In genomic region chr3:185089343-185089742, GRCh38 we compare ENCODE assay signal across 28 cellular contexts.
A peak's percentile ranks its signal among the peaks of the same experiment; 100 is the strongest.
DNase-seq lines count a peak whose midpoint lies in the region; ATAC-seq and TF ChIP-seq lines count a peak whose summit lies in the region.
"Had no signal": no experiment of that assay in that cellular context is flagged by ENCODE, and none has a peak within 500 bp of the region (broad histone marks: within the 10 kb centered on the region; RNA-seq: fewer than 3 reads in every experiment).

No MANE protein-coding gene starts in this region.

- RAD21 ChIA-PET in HCT116 (lab: Charles Lee; ENCODE audit: low non-redundant PET in 1 of 2, low total read pairs in 2 of 2, uncharacterized antibody in 2 of 2, unreplicated experiment in 2 of 2), result no interaction called here

- TF ChIP-seq CTCF in HCT116 (IDR thresholded peaks at IDR 0.05 in 2 of 3, conservative IDR thresholded peaks at IDR 0.05 in 1 of 3; ENCODE audit: borderline replicate concordance in 1 of 3, insufficient read depth in 1 of 3, low read depth in 2 of 3, low read length in 2 of 3) (no peak), astrocyte of the cerebellum (IDR thresholded peaks at IDR 0.05; ENCODE audit: low read depth, low read length, missing control alignments) (no peak), gastrocnemius medialis (IDR thresholded peaks at IDR 0.05 in 4 of 5, conservative IDR thresholded peaks at IDR 0.05 in 1 of 5) (no peak)

- no peaks in the 10 kb centered on the region for H3K36me3 ChIP-seq in HCT116 (ENCODE audit: control insufficient read depth in 1 of 2, insufficient read depth in 2 of 2, low read length in 2 of 2)
- no peaks in the 10 kb centered on the region for H3K36me3 ChIP-seq in gastrocnemius medialis
- H3K36me3 ChIP-seq: suprapubic skin had no signal

- CTCF ChIA-PET in HCT116 (lab: Charles Lee), result no interaction called here

- H3K9ac ChIP-seq in HCT116 (ENCODE audit: low read length), result no peak overlapping the region

- in situ Hi-C loops in astrocyte of the cerebellum (cut with HindIII; ENCODE audit: low sequenced_read_pairs) (no loop called here), gastrocnemius medialis (cut with MboI; ENCODE audit: low sequenced_read_pairs in 4 of 4) (no loop called here)

- H3K79me2 ChIP-seq in HCT116 (ENCODE audit: insufficient read depth, low read length), result no peaks in the 10 kb centered on the region

- H3K4me1 ChIP-seq in HCT116 (ENCODE audit: control insufficient read depth in 1 of 2, insufficient read depth in 2 of 2, low read length in 2 of 2) (no peaks in the 10 kb centered on the region), gastrocnemius medialis (no peaks in the 10 kb centered on the region)
- H3K4me1 ChIP-seq: body of pancreas, suprapubic skin had no signal

- intact Hi-C loops in HCT116 (cut with micrococcal nuclease), result no loop called here
- intact Hi-C loops in gastrocnemius medialis (cut with DNase I; ENCODE audit: low total_unique reads), result no loop called here

- ATAC-seq in HCT116, result no peak
- ATAC-seq in gastrocnemius medialis, result no peak
- ATAC-seq: body of pancreas; effector memory CD8-positive, alpha-beta T cell; esophagus mucosa; naive thymus-derived CD8-positive, alpha-beta T cell; Right ventricle myocardium inferior; SK-N-SH treated with all-trans-retinoic acid at 6 μM for 48 hours; T-helper 17 cell had no signal

- H3K27me3 ChIP-seq in HCT116 (ENCODE audit: insufficient read depth, low read length) (peaks cover 6% of the 10 kb centered on the region; the same call in 1 of the 2 replicates), gastrocnemius medialis (no peaks in the 10 kb centered on the region)
- H3K27me3 ChIP-seq: body of pancreas, suprapubic skin had no signal

- H3K4me2 ChIP-seq in HCT116 (ENCODE audit: low read length), result no peak overlapping the region

- H2AFZ ChIP-seq in HCT116 (ENCODE audit: low read depth, low read length, poor library complexity, severe bottlenecking), result peak overlapping the region; percentile 33

- H3K4me3 ChIP-seq in HCT116 (replicated peaks in 1 of 2; ENCODE audit: low read depth in 1 of 2, low read length in 2 of 2) (no peak overlapping the region), astrocyte of the cerebellum (ENCODE audit: low read depth, low read length) (no peak overlapping the region), gastrocnemius medialis (no peak overlapping the region)
- H3K4me3 ChIP-seq: body of pancreas, suprapubic skin had no signal

- H4K20me1 ChIP-seq in HCT116 (ENCODE audit: insufficient read depth), result no peaks in the 10 kb centered on the region

- BruUV-seq in HCT116 (replicated peaks; lab: Mats Ljungman, UMichigan), result no TSS peak

- H3K9me2 ChIP-seq in HCT116 (ENCODE audit: insufficient read depth), result no peaks in the 10 kb centered on the region

- POLR2A ChIA-PET in HCT116 (lab: Charles Lee), result no interaction called here

- DNase-seq in HCT116 (ENCODE audit: low read depth, low spot score) (no peak), astrocyte of the cerebellum (ENCODE audit: low read depth) (peak; percentile 8), foreskin melanocyte (peak; percentile 20), gastrocnemius medialis (no peak), dedifferentiated amniotic fluid mesenchymal stem cell (ENCODE audit: extremely low spot score) (no peak), dermis blood vessel endothelial cell (no peak)
- no peak for DNase-seq in activated effector memory CD4-positive, alpha-beta T cell treated with Interleukin-2 at 50 U/mL for 16 hours
- DNase-seq: activated CD4-positive, alpha-beta T cell treated with anti-CD3 and anti-CD28 coated beads for 1 hour; activated effector memory CD4-positive, alpha-beta T cell treated with anti-CD3 and anti-CD28 coated beads, Interleukin-2, amount 50 U/mL, for 16 hours; activated naive CD8-positive, alpha-beta T cell treated with anti-CD3 and anti-CD28 coated beads, Interleukin-2, amount 10 ng/mL, durations not matched to agents 7 days and 5 days; AML-193; body of pancreas; CD4-positive, alpha-beta T cell; DMS 273 treated with DMSO at 0.1 percent for 48 hours; effector memory CD8-positive, alpha-beta T cell; hypothalamus; KBM-7; midbrain; naive thymus-derived CD8-positive, alpha-beta T cell; NCI-H1417 treated with DMSO at 0.1 percent for 48 hours; NCI-H446 treated with DMSO at 0.1 percent for 48 hours; occipital lobe; stimulated activated naive CD4-positive, alpha-beta T cell; T-helper 17 cell had no signal

- no peak for TF ChIP-seq RAD21 in HCT116 (IDR thresholded peaks at IDR 0.05; ENCODE audit: low read depth)

- H3K9me3 ChIP-seq in HCT116 (ENCODE audit: control insufficient read depth in 1 of 2, insufficient read depth in 1 of 2, low read depth in 1 of 2, low read length in 2 of 2), result no peaks in the 10 kb centered on the region
- no peaks in the 10 kb centered on the region for H3K9me3 ChIP-seq in gastrocnemius medialis
- H3K9me3 ChIP-seq: body of pancreas, suprapubic skin had no signal

- TF ChIP-seq POLR2A in HCT116 (IDR thresholded peaks at IDR 0.05; ENCODE audit: borderline replicate concordance, extremely low read depth, insufficient read depth, insufficient read length) (no peak), gastrocnemius medialis (IDR thresholded peaks at IDR 0.05) (no peak)

- H3K27ac ChIP-seq in HCT116 (ENCODE audit: low read depth, low read length), result no peak overlapping the region
- no peak overlapping the region for H3K27ac ChIP-seq in gastrocnemius medialis
- H3K27ac ChIP-seq: body of pancreas, suprapubic skin had no signal

TF ChIP-seq in HCT116, 20 proteins besides CTCF, POLR2A, EP300 and RAD21:
- no peak for TF ChIP-seq SRF (IDR thresholded peaks at IDR 0.05; ENCODE audit: low read depth)
- no peak for TF ChIP-seq CBX3 (IDR thresholded peaks at IDR 0.05; ENCODE audit: low read depth)
- no peak for TF ChIP-seq ZBTB33 (IDR thresholded peaks at IDR 0.05; ENCODE audit: extremely low read depth, insufficient replicate concordance, low read length)
- TF ChIP-seq TCF7L2 (IDR thresholded peaks at IDR 0.05; ENCODE audit: borderline replicate concordance, extremely low read depth, insufficient read depth, insufficient read length), result no peak
- TF ChIP-seq MAX (IDR thresholded peaks at IDR 0.05), result no peak
- no peak for TF ChIP-seq EGR1 (IDR thresholded peaks at IDR 0.05; ENCODE audit: low read depth)
- TF ChIP-seq ZNF274 (IDR thresholded peaks at IDR 0.05; ENCODE audit: low read depth, low read length), result no peak
- TF ChIP-seq SIN3A (IDR thresholded peaks at IDR 0.05; ENCODE audit: low read depth), result no peak

Comparison
In these comparisons a context has a peak if more than half of its experiments do, and no peak if none do; other contexts are left out.
1. DNase-seq: peak in astrocyte of the cerebellum (single experiment) and foreskin melanocyte (single experiment); none in HCT116 (single experiment), gastrocnemius medialis (0 of 2), activated effector memory CD4-positive, alpha-beta T cell treated with Interleukin-2 at 50 U/mL for 16 hours (single experiment), dedifferentiated amniotic fluid mesenchymal stem cell (single experiment) and dermis blood vessel endothelial cell (single experiment).